Comparison of ENCODE assay signal across 8 cellular contexts in genomic region chr17:77375917-77376651, GRCh38.
DNase-seq lines count a peak whose midpoint lies in the region; ATAC-seq lines count a peak whose summit lies in the region.

No MANE protein-coding gene starts in this region.

- no peak for ATAC-seq in GM21447 (IDR thresholded peaks at IDR 0.05; ENCODE audit: unreplicated experiment)

- peak; percentile 38 for DNase-seq in NK-92 treated with Interleukin-12 subunit alpha and Interleukin-12 subunit beta, amount 100 ng/mL, for 24 hours (lab: John Stamatoyannopoulos, UW)
- no peak for DNase-seq in NK-92 (lab: John Stamatoyannopoulos, UW; ENCODE audit: unreplicated experiment)
- peak; percentile 75 for DNase-seq in activated naive CD4-positive, alpha-beta T cell treated with Interleukin-2 at 50 U/mL for 16 hours
- peak; percentile 87 for DNase-seq in iris pigment epithelial cell (ENCODE audit: low read depth)
- DNase-seq in stimulated activated CD4-positive, alpha-beta T cell treated with anti-CD3 and anti-CD28 coated beads, TNF-alpha, amount 100 ng/mL, for 4 hours (ENCODE audit: low read depth in 3 of 3) = peak in 2 of 3 experiments; percentile 44 to 48
- DNase-seq in RPMI8226 = no peak
- no peak for DNase-seq in GOT3 (lab: John Stamatoyannopoulos, UW)

Comparison
In these comparisons a context has a peak if more than half of its experiments do, and no peak if none do; other contexts are left out.
1. DNase-seq: peak in NK-92 treated with Interleukin-12 subunit alpha and Interleukin-12 subunit beta, amount 100 ng/mL, for 24 hours (single experiment), activated naive CD4-positive, alpha-beta T cell treated with Interleukin-2 at 50 U/mL for 16 hours (single experiment), iris pigment epithelial cell (single experiment) and stimulated activated CD4-positive, alpha-beta T cell treated with anti-CD3 and anti-CD28 coated beads, TNF-alpha, amount 100 ng/mL, for 4 hours (2 of 3); none in NK-92 (single experiment), RPMI8226 (single experiment) and GOT3 (single experiment).